1 cellular context compared by ENCODE assay signal in genomic region chr1:209784276-209785169, GRCh38.
TF ChIP-seq lines count a peak whose summit lies in the region.

TSS of gene C1orf74 (minus strand) at chr1:209784559. CDS start at chr1:209783634, 925 bp downstream.

TF ChIP-seq in GM12878, 131 proteins besides CTCF, POLR2A, EP300 and RAD21 (continued from another document):
- TF ChIP-seq, protein P1, sequence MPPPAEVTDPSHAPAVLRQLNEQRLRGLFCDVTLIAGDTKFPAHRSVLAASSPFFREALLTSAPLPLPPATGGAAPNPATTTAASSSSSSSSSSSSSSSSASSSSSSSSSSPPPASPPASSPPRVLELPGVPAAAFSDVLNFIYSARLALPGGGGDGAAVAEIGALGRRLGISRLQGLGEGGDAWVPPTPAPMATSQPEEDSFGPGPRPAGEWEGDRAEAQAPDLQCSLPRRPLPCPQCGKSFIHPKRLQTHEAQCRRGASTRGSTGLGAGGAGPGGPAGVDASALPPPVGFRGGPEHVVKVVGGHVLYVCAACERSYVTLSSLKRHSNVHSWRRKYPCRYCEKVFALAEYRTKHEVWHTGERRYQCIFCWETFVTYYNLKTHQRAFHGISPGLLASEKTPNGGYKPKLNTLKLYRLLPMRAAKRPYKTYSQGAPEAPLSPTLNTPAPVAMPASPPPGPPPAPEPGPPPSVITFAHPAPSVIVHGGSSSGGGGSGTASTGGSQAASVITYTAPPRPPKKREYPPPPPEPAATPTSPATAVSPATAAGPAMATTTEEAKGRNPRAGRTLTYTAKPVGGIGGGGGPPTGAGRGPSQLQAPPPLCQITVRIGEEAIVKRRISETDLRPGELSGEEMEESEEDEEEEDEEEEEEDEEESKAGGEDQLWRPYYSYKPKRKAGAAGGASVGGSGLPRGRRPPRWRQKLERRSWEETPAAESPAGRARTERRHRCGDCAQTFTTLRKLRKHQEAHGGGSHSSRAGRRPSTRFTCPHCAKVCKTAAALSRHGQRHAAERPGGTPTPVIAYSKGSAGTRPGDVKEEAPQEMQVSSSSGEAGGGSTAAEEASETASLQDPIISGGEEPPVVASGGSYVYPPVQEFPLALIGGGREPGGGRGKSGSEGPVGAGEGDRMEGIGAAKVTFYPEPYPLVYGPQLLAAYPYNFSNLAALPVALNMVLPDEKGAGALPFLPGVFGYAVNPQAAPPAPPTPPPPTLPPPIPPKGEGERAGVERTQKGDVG (CRISPR knock-in tag; IDR thresholded peaks at IDR 0.05), result no peak
- no peak for TF ChIP-seq RAD51 (IDR thresholded peaks at IDR 0.05)
